Comparison of ENCODE assay signal across 5 cellular contexts in genomic region chr4:91447168-91447567, GRCh38.
"Had no signal": no experiment of that assay in that cellular context is flagged by ENCODE, and none has a peak within 500 bp of the region (broad histone marks: within the 10 kb centered on the region; RNA-seq: fewer than 3 reads in every experiment).

No MANE protein-coding gene starts in this region.

- H3K4me3 Mint-ChIP-seq: H9 had no signal

- DNase-seq: GOT3, H9, HCEC 1CT, IMR-90 had no signal

- H3K4me3 ChIP-seq: K562 had no signal

- H3K27ac Mint-ChIP-seq: H9 had no signal
